In the genomic region with DNA sequence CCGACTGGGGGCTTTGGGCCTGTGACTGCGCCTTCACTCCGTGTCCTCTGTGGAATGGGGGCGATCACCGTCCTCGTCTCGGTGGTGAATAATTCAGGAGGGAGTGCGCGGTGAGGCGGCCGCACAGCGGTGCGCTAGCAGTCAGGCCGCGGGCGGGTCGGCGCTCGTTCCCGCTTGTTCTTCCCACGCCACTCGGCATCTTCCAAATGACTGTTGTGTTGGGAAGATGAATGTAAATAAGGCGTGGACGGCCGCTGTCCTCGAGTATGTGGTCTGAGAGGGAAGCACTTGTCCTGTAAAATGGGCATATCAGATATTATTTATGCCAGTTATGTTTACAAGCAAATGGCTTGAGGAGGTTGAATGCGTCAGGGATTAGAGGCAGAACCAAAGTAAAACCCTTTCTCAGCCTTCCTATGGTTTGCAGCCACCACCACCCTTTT, we compare ENCODE assay signal across 1 cellular context.
TF ChIP-seq lines count a peak whose summit lies in the region.

No MANE protein-coding gene starts in this region.

TF ChIP-seq in HepG2, 621 proteins besides CTCF, POLR2A, EP300 and RAD21 (continues in another document):
- TF ChIP-seq MTA1 (CRISPR knock-in tag; IDR thresholded peaks at IDR 0.05; ENCODE audit: borderline replicate concordance) (0 out of 2 replicates have a peak, but pooled peaks have one; percentile 29), NR2C2 (CRISPR knock-in tag; IDR thresholded peaks at IDR 0.05; ENCODE audit: borderline replicate concordance) (peak; percentile 2; the same call in 1 of the 2 replicates), ZNF7 (CRISPR knock-in tag; IDR thresholded peaks at IDR 0.05) (no peak), ZNF251 (CRISPR knock-in tag; IDR thresholded peaks at IDR 0.05) (no peak), ZNF577 (CRISPR knock-in tag; IDR thresholded peaks at IDR 0.05; ENCODE audit: borderline replicate concordance, low read depth) (no peak), ZNF615 (CRISPR knock-in tag; IDR thresholded peaks at IDR 0.05; ENCODE audit: borderline replicate concordance) (no peak), RNF2 (conservative IDR thresholded peaks at IDR 0.05; ENCODE audit: low read depth) (peak; percentile 64; the same call in 1 of the 2 replicates), CBX2 (IDR thresholded peaks at IDR 0.05; ENCODE audit: low read depth, low read length) (no peak), CBX2 (CRISPR knock-in tag; IDR thresholded peaks at IDR 0.05; ENCODE audit: low read depth) (no peak), HMGXB4 (CRISPR knock-in tag; IDR thresholded peaks at IDR 0.05; ENCODE audit: borderline replicate concordance in 1 of 2, low read depth in 1 of 2) (no peak; a peak in 1 of 4 replicates), ZNF670 (CRISPR knock-in tag; IDR thresholded peaks at IDR 0.05; ENCODE audit: borderline replicate concordance) (peak; percentile 28; the same call in 1 of the 2 replicates), SUZ12 (IDR thresholded peaks at IDR 0.05; ENCODE audit: low read depth, low read length) (no peak), SNAPC2 (CRISPR knock-in tag; IDR thresholded peaks at IDR 0.05) (no peak), AHR (CRISPR knock-in tag; IDR thresholded peaks at IDR 0.05) (peak; percentile 71; the same call in 1 of the 2 replicates), ZNF136 (CRISPR knock-in tag; IDR thresholded peaks at IDR 0.05; ENCODE audit: low read depth) (no peak), ZBTB7B (CRISPR knock-in tag; IDR thresholded peaks at IDR 0.05) (peak; percentile 64; the same call in 1 of the 2 replicates), ZNF782 (CRISPR knock-in tag; IDR thresholded peaks at IDR 0.05; ENCODE audit: borderline replicate concordance) (peak; percentile 68; the same call in 1 of the 2 replicates), ZNF572 (CRISPR knock-in tag; IDR thresholded peaks at IDR 0.05) (no peak), SP5 (CRISPR knock-in tag; IDR thresholded peaks at IDR 0.05; ENCODE audit: borderline replicate concordance, low read depth) (peak; percentile 7; the same call in 1 of the 2 replicates), ZFP91 (CRISPR knock-in tag; IDR thresholded peaks at IDR 0.05; ENCODE audit: borderline replicate concordance) (peak; percentile 13; the same call in 1 of the 2 replicates), FIP1L1 (IDR thresholded peaks at IDR 0.05; ENCODE audit: borderline replicate concordance, insufficient read depth, low read depth, low read length) (0 out of 2 replicates have a peak, but pooled peaks have one; percentile 13), PAX8 (CRISPR knock-in tag; IDR thresholded peaks at IDR 0.05; ENCODE audit: borderline replicate concordance) (no peak), PTBP1 (IDR thresholded peaks at IDR 0.05; ENCODE audit: low read depth, low read length, poor library complexity, severe bottlenecking) (no peak), SIX4 (CRISPR knock-in tag; IDR thresholded peaks at IDR 0.05) (no peak), SRY (CRISPR knock-in tag; IDR thresholded peaks at IDR 0.05) (no peak), ATF7-NPFF (CRISPR knock-in tag; IDR thresholded peaks at IDR 0.05; ENCODE audit: low read depth) (no peak), PBX3 (CRISPR knock-in tag; IDR thresholded peaks at IDR 0.05; ENCODE audit: borderline replicate concordance) (no peak), KMT2B (CRISPR knock-in tag; IDR thresholded peaks at IDR 0.05) (no peak; the same call in none of the 2 replicates), GLI4 (CRISPR knock-in tag; IDR thresholded peaks at IDR 0.05; ENCODE audit: borderline replicate concordance) (no peak), ZNF317 (CRISPR knock-in tag; IDR thresholded peaks at IDR 0.05) (no peak), SOX13 (IDR thresholded peaks at IDR 0.05) (no peak), SOX13 (CRISPR knock-in tag; conservative IDR thresholded peaks at IDR 0.05 in 1 of 2, IDR thresholded peaks at IDR 0.05 in 1 of 2) (no peak; a peak in 1 of 4 replicates), TBX2 (CRISPR knock-in tag; IDR thresholded peaks at IDR 0.05; ENCODE audit: borderline replicate concordance) (no peak), KDM5B (CRISPR knock-in tag; IDR thresholded peaks at IDR 0.05; ENCODE audit: borderline replicate concordance) (0 out of 2 replicates have a peak, but pooled peaks have one; percentile 22), MEF2D (CRISPR knock-in tag; IDR thresholded peaks at IDR 0.05) (peak; percentile 35; the same call in 1 of the 2 replicates), HES4 (CRISPR knock-in tag; IDR thresholded peaks at IDR 0.05; ENCODE audit: borderline replicate concordance) (peak; percentile 39; the same call in 1 of the 2 replicates), XRCC5 (optimal IDR thresholded peaks at IDR 0.05; ENCODE audit: low read length) (peak; percentile 21), FOXA1 (IDR thresholded peaks at IDR 0.05) (no peak), FOXA1 (CRISPR knock-in tag; IDR thresholded peaks at IDR 0.05) (peak; percentile 67), BHLHE40 (IDR thresholded peaks at IDR 0.05; ENCODE audit: low read length) (no peak), ZNF713 (CRISPR knock-in tag; IDR thresholded peaks at IDR 0.05) (no peak), PRMT3 (CRISPR knock-in tag; IDR thresholded peaks at IDR 0.05; ENCODE audit: borderline replicate concordance, low read depth) (no peak), RFXAP (CRISPR knock-in tag; IDR thresholded peaks at IDR 0.05; ENCODE audit: borderline replicate concordance) (no peak), ZC3H4 (CRISPR knock-in tag; IDR thresholded peaks at IDR 0.05; ENCODE audit: borderline replicate concordance) (peak; percentile 44; the same call in 1 of the 2 replicates)
- TF ChIP-seq, protein P1, sequence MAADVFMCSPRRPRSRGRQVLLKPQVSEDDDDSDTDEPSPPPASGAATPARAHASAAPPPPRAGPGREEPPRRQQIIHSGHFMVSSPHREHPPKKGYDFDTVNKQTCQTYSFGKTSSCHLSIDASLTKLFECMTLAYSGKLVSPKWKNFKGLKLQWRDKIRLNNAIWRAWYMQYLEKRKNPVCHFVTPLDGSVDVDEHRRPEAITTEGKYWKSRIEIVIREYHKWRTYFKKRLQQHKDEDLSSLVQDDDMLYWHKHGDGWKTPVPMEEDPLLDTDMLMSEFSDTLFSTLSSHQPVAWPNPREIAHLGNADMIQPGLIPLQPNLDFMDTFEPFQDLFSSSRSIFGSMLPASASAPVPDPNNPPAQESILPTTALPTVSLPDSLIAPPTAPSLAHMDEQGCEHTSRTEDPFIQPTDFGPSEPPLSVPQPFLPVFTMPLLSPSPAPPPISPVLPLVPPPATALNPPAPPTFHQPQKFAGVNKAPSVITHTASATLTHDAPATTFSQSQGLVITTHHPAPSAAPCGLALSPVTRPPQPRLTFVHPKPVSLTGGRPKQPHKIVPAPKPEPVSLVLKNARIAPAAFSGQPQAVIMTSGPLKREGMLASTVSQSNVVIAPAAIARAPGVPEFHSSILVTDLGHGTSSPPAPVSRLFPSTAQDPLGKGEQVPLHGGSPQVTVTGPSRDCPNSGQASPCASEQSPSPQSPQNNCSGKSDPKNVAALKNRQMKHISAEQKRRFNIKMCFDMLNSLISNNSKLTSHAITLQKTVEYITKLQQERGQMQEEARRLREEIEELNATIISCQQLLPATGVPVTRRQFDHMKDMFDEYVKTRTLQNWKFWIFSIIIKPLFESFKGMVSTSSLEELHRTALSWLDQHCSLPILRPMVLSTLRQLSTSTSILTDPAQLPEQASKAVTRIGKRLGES (CRISPR knock-in tag; IDR thresholded peaks at IDR 0.05; ENCODE audit: borderline replicate concordance): no peak
- TF ChIP-seq, protein P2, sequence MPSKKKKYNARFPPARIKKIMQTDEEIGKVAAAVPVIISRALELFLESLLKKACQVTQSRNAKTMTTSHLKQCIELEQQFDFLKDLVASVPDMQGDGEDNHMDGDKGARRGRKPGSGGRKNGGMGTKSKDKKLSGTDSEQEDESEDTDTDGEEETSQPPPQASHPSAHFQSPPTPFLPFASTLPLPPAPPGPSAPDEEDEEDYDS (CRISPR knock-in tag; IDR thresholded peaks at IDR 0.05): no peak
- TF ChIP-seq, protein P3, sequence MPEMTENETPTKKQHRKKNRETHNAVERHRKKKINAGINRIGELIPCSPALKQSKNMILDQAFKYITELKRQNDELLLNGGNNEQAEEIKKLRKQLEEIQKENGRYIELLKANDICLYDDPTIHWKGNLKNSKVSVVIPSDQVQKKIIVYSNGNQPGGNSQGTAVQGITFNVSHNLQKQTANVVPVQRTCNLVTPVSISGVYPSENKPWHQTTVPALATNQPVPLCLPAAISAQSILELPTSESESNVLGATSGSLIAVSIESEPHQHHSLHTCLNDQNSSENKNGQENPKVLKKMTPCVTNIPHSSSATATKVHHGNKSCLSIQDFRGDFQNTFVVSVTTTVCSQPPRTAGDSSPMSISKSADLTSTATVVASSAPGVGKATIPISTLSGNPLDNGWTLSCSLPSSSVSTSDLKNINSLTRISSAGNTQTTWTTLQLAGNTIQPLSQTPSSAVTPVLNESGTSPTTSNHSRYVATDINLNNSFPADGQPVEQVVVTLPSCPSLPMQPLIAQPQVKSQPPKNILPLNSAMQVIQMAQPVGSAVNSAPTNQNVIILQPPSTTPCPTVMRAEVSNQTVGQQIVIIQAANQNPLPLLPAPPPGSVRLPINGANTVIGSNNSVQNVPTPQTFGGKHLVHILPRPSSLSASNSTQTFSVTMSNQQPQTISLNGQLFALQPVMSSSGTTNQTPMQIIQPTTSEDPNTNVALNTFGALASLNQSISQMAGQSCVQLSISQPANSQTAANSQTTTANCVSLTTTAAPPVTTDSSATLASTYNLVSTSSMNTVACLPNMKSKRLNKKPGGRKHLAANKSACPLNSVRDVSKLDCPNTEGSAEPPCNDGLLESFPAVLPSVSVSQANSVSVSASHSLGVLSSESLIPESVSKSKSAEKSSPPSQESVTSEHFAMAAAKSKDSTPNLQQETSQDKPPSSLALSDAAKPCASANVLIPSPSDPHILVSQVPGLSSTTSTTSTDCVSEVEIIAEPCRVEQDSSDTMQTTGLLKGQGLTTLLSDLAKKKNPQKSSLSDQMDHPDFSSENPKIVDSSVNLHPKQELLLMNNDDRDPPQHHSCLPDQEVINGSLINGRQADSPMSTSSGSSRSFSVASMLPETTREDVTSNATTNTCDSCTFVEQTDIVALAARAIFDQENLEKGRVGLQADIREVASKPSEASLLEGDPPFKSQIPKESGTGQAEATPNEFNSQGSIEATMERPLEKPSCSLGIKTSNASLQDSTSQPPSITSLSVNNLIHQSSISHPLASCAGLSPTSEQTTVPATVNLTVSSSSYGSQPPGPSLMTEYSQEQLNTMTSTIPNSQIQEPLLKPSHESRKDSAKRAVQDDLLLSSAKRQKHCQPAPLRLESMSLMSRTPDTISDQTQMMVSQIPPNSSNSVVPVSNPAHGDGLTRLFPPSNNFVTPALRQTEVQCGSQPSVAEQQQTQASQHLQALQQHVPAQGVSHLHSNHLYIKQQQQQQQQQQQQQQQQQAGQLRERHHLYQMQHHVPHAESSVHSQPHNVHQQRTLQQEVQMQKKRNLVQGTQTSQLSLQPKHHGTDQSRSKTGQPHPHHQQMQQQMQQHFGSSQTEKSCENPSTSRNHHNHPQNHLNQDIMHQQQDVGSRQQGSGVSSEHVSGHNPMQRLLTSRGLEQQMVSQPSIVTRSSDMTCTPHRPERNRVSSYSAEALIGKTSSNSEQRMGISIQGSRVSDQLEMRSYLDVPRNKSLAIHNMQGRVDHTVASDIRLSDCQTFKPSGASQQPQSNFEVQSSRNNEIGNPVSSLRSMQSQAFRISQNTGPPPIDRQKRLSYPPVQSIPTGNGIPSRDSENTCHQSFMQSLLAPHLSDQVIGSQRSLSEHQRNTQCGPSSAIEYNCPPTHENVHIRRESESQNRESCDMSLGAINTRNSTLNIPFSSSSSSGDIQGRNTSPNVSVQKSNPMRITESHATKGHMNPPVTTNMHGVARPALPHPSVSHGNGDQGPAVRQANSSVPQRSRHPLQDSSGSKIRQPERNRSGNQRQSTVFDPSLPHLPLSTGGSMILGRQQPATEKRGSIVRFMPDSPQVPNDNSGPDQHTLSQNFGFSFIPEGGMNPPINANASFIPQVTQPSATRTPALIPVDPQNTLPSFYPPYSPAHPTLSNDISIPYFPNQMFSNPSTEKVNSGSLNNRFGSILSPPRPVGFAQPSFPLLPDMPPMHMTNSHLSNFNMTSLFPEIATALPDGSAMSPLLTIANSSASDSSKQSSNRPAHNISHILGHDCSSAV (CRISPR knock-in tag; IDR thresholded peaks at IDR 0.05; ENCODE audit: borderline replicate concordance): no peak
- TF ChIP-seq, protein P4, sequence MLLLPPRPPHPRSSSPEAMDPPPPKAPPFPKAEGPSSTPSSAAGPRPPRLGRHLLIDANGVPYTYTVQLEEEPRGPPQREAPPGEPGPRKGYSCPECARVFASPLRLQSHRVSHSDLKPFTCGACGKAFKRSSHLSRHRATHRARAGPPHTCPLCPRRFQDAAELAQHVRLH (CRISPR knock-in tag; IDR thresholded peaks at IDR 0.05; ENCODE audit: borderline replicate concordance, low read depth): no peak
